Comparison of ENCODE assay signal across 11 cellular contexts in the genomic region with DNA sequence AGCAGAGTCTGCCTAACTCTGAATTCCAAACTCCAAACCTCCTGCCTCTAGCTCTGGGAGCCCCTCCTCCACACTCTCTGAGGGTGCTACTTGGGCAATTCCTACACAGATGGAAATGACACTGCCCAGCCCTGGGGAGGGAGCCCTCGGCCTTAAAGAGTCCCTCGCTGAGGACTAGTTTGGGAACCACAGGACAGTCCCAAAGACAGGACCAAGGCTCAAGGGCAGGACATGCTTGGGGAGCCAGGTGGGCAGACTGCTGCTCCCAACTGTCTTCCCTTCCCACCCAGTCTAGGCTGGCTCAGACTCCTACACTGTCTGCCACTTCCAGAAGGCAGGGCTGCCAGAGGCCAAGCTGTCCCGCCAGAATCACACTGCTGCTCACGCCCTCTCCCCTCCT. TPM values are rescaled to one million over a fixed set of nuclear protein-coding genes. Genes with fewer than 3 reads are reported as not detected.
DNase-seq lines count a peak whose midpoint lies in the region; ATAC-seq, FAIRE-seq and TF ChIP-seq lines count a peak whose summit lies in the region.
"Had no signal": no experiment of that assay in that cellular context is flagged by ENCODE, and none has a peak within 500 bp of the region (broad histone marks: within the 10 kb centered on the region; RNA-seq: fewer than 3 reads in every experiment).

No MANE protein-coding gene starts in this region.

- H3K4me3 Mint-ChIP-seq in GM23338 (no peak overlapping the region; the same call in 2 of the 3 replicates), WTC11 (no peak overlapping the region)

- H3K27ac ChIP-seq in GM23338 (ENCODE audit: low read depth): no peak overlapping the region
- H3K27ac ChIP-seq in right atrium auricular region: peak overlapping the region; percentile 58 to 69
- H3K27ac ChIP-seq in small intestine (ENCODE audit: low read depth in 1 of 2, low read length in 1 of 2): peak overlapping the region; percentile 12 to 88

- WGBS in small intestine, 3 donors: 30 to 51% (median 32%) methylated on average over 4 of the region's 4 CpGs

- H3K4me1 ChIP-seq in GM23338 (ENCODE audit: insufficient read depth) (peaks cover 46% of the 10 kb centered on the region), right atrium auricular region (peaks cover 0 to 100% of the 10 kb centered on the region in 2 donors), small intestine (ENCODE audit: control insufficient read depth in 2 of 2, insufficient read depth in 1 of 2, low read depth in 1 of 2, low read length in 1 of 2) (peaks cover 43 to 66% of the 10 kb centered on the region in 2 donors)

- H4K20me1 ChIP-seq in GM23338 (replicated peaks; ENCODE audit: insufficient read depth): no peaks in the 10 kb centered on the region

- H3K36me3 ChIP-seq in GM23338 (ENCODE audit: insufficient read depth): no peaks in the 10 kb centered on the region
- no peaks in the 10 kb centered on the region for H3K36me3 ChIP-seq in right atrium auricular region
- H3K36me3 ChIP-seq in small intestine (ENCODE audit: control insufficient read depth in 2 of 2, insufficient read depth in 2 of 2, low read length in 2 of 2): no peaks in the 10 kb centered on the region

- H3K36me3 Mint-ChIP-seq in GM23338 (ENCODE audit: low read depth) (peaks cover 28% of the 10 kb centered on the region), WTC11 (peaks cover 2% of the 10 kb centered on the region; the same call in 1 of the 2 replicates)

- 0 out of 2 replicates have a peak, but pooled peaks cover 2% of the 10 kb centered on the region for H3F3A ChIP-seq in GM23338 (replicated peaks; ENCODE audit: low read depth)

- FAIRE-seq in small intestine (lab: Jason Lieb, UNC): no peak

- ATAC-seq in GM23338: peak; percentile 4; the same call in 1 of the 3 replicates
- no peak for ATAC-seq in WTC11
- no peak for ATAC-seq in HG03175 (IDR thresholded peaks at IDR 0.05; ENCODE audit: unreplicated experiment)
- ATAC-seq in HG03139 (IDR thresholded peaks at IDR 0.05; ENCODE audit: unreplicated experiment): no peak
- no peak for ATAC-seq in GM18867 (IDR thresholded peaks at IDR 0.05; ENCODE audit: unreplicated experiment)

- H3K27ac Mint-ChIP-seq in GM23338 (peak overlapping the region; percentile 80), WTC11 (peak overlapping the region; percentile 92)

- H3K4me1 Mint-ChIP-seq in GM23338 (peaks cover 87% of the 10 kb centered on the region), WTC11 (peaks cover 99% of the 10 kb centered on the region)

- H3K4me2 ChIP-seq in GM23338: no peak overlapping the region

- H3K79me2 ChIP-seq in GM23338 (replicated peaks; ENCODE audit: insufficient read depth): no peaks in the 10 kb centered on the region

- CTCF ChIA-PET in WTC11 (lab: Charles Lee): interaction anchor here (1.0 to 5.1 kb wide), 10 partner anchors 10 to 201 kb away, joined by 3 to 36 read pairs (median 8); partner anchors contain the start of gene ARRB1

- POLR2A ChIA-PET in WTC11 (lab: Charles Lee): interaction anchor here (0.9 to 1.1 kb wide), 2 partner anchors 12 to 42 kb away, joined by 3 read pairs; no protein-coding TSS in a partner anchor

- H3K9me3 Mint-ChIP-seq in GM23338 (no peaks in the 10 kb centered on the region; the same call in 2 of the 3 replicates), WTC11 (no peaks in the 10 kb centered on the region)

- H3K27me3 ChIP-seq in GM23338 (ENCODE audit: insufficient read depth): no peaks in the 10 kb centered on the region
- H3K27me3 ChIP-seq in right atrium auricular region: no peaks in the 10 kb centered on the region
- H3K27me3 ChIP-seq in small intestine (ENCODE audit: control insufficient read depth in 2 of 2, insufficient read depth in 2 of 2, low read length in 2 of 2): no peaks in the 10 kb centered on the region

- H2AFZ ChIP-seq in GM23338: no peak overlapping the region

- H3K4me3 ChIP-seq in GM23338 (no peak overlapping the region), right atrium auricular region (no peak overlapping the region), small intestine (ENCODE audit: low read depth in 1 of 2, low read length in 2 of 2) (no peak overlapping the region)

- TF ChIP-seq CTCF in GM23338 (conservative IDR thresholded peaks at IDR 0.05; ENCODE audit: low read depth in 2 of 2) (no peak), WTC11 (IDR thresholded peaks at IDR 0.05) (no peak), right atrium auricular region (IDR thresholded peaks at IDR 0.05) (no peak)

- H3K27me3 Mint-ChIP-seq in GM23338 (ENCODE audit: insufficient read depth, low read depth, poor library complexity): peaks cover 17% of the 10 kb centered on the region
- no peaks in the 10 kb centered on the region for H3K27me3 Mint-ChIP-seq in WTC11 (ENCODE audit: low read depth)

- H3K9me2 ChIP-seq in GM23338 (ENCODE audit: insufficient read depth): no peaks in the 10 kb centered on the region

- H3K9me3 ChIP-seq in right atrium auricular region: no peaks in the 10 kb centered on the region
- H3K9me3 ChIP-seq in small intestine (ENCODE audit: control insufficient read depth, low read depth): no peaks in the 10 kb centered on the region

- DNase-seq in GM23338 (ENCODE audit: low spot score): no peak
- DNase-seq in WTC11 (ENCODE audit: low spot score): no peak
- DNase-seq in right atrium auricular region (ENCODE audit: low spot score): no peak
- no peak for DNase-seq in small intestine
- DNase-seq in NCI-H2107 treated with DMSO at 0.1 percent for 48 hours (lab: John Stamatoyannopoulos, UW; ENCODE audit: unreplicated experiment): no peak
- DNase-seq: activated CD4-positive, CD25-positive, alpha-beta regulatory T cell treated with anti-CD3 and anti-CD28 coated beads, Interleukin-2, amount 50 U/mL, for 72 hours; cortex of kidney; islet precursor cell had no signal

TF ChIP-seq in GM23338, 12 proteins besides CTCF, POLR2A, EP300 and RAD21 (continues in another document):
- TF ChIP-seq REST (IDR thresholded peaks at IDR 0.05; ENCODE audit: unreplicated experiment): no peak
- TF ChIP-seq NANOG (IDR thresholded peaks at IDR 0.05; ENCODE audit: borderline replicate concordance): no peak

TF ChIP-seq in WTC11, 78 proteins besides CTCF, POLR2A, EP300 and RAD21 (continues in another document):
- TF ChIP-seq, protein P1, sequence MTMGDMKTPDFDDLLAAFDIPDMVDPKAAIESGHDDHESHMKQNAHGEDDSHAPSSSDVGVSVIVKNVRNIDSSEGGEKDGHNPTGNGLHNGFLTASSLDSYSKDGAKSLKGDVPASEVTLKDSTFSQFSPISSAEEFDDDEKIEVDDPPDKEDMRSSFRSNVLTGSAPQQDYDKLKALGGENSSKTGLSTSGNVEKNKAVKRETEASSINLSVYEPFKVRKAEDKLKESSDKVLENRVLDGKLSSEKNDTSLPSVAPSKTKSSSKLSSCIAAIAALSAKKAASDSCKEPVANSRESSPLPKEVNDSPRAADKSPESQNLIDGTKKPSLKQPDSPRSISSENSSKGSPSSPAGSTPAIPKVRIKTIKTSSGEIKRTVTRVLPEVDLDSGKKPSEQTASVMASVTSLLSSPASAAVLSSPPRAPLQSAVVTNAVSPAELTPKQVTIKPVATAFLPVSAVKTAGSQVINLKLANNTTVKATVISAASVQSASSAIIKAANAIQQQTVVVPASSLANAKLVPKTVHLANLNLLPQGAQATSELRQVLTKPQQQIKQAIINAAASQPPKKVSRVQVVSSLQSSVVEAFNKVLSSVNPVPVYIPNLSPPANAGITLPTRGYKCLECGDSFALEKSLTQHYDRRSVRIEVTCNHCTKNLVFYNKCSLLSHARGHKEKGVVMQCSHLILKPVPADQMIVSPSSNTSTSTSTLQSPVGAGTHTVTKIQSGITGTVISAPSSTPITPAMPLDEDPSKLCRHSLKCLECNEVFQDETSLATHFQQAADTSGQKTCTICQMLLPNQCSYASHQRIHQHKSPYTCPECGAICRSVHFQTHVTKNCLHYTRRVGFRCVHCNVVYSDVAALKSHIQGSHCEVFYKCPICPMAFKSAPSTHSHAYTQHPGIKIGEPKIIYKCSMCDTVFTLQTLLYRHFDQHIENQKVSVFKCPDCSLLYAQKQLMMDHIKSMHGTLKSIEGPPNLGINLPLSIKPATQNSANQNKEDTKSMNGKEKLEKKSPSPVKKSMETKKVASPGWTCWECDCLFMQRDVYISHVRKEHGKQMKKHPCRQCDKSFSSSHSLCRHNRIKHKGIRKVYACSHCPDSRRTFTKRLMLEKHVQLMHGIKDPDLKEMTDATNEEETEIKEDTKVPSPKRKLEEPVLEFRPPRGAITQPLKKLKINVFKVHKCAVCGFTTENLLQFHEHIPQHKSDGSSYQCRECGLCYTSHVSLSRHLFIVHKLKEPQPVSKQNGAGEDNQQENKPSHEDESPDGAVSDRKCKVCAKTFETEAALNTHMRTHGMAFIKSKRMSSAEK (CRISPR knock-in tag; IDR thresholded peaks at IDR 0.05; ENCODE audit: borderline replicate concordance): no peak
- TF ChIP-seq ZNF423 (CRISPR knock-in tag; IDR thresholded peaks at IDR 0.05) (no peak), ZNF219 (CRISPR knock-in tag; IDR thresholded peaks at IDR 0.05; ENCODE audit: borderline replicate concordance) (no peak), ZNF121 (CRISPR knock-in tag; IDR thresholded peaks at IDR 0.05) (no peak), GABPB1 (CRISPR knock-in tag; IDR thresholded peaks at IDR 0.05) (no peak), JUN (CRISPR knock-in tag; IDR thresholded peaks at IDR 0.05) (no peak)

RNA-seq across cellular contexts. Expression of gene ARRB1, which starts 9.9 kb away (rescaled TPM):
- total RNA-seq in GM23338 (2014; rRNA removed; shearing (Covaris generic)): 11.1 and 17.0 TPM in 2 replicates
- polyA plus RNA-seq in GM23338 (2016; fragmentation: Nextera tagmentation; extraction: Ambion mirVana) (5.8 and 6.3 TPM in 2 replicates), small intestine (10 to 100 TPM; 20.0 to 41.5 (median 28.2) TPM)
- total RNA-seq in WTC11 (2021) (81.0 to 90.1 TPM (median 82.9 TPM) in 3 replicates), right atrium auricular region (10 to 100 TPM; 19.4 to 22.9 TPM)

RNA-seq across cellular contexts. Expression of gene RPS3, which starts 57.7 kb away (rescaled TPM):
- 1,200 and 1,745 TPM in 2 replicates for total RNA-seq in GM23338 (2014; rRNA removed; shearing (Covaris generic))
- polyA plus RNA-seq in GM23338 (2016; fragmentation: Nextera tagmentation; extraction: Ambion mirVana): 2,793 and 2,848 TPM in 2 replicates
- total RNA-seq in WTC11 (2021): 3,967 to 4,516 TPM (median 4,446 TPM) in 3 replicates
- total RNA-seq in right atrium auricular region: 100 to 1,000 TPM; 391 to 983 TPM
- 1,000 to 10,000 TPM; 1,492 to 4,274 (median 2,891) TPM for polyA plus RNA-seq in small intestine
